Comparison of ENCODE assay signal across 9 cellular contexts in the genomic region with DNA sequence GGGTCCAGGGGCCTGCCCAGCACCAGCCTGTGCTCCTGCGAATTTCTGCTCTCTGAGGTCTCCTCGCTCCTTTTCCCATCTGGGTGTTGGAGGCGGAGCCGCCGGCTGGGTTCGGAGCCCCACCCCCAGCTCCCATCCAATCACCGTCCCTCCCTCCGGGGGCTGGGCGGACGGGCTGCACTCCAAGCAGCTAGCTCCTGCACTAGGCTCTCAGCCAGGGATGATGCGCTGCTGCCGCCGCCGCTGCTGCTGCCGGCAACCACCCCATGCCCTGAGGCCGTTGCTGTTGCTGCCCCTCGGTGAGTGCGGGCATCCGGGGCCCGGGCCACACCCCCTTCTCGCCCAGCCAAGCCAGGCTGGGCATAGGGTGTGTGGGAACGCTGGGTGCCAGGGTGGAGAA. TPM values are rescaled to one million over a fixed set of nuclear protein-coding genes. Genes with fewer than 3 reads are reported as not detected.
DNase-seq lines count a peak whose midpoint lies in the region; ATAC-seq lines count a peak whose summit lies in the region.
"Had no signal": no experiment of that assay in that cellular context is flagged by ENCODE, and none has a peak within 500 bp of the region (broad histone marks: within the 10 kb centered on the region; RNA-seq: fewer than 3 reads in every experiment).

A gene (plus strand): TSS at position 202 of the 400 bp plus-strand sequence. CDS start 19 bp downstream, at position 221.

- peaks cover 18% of the 10 kb centered on the region for H3K36me3 Mint-ChIP-seq in activated CD8-positive, alpha-beta memory T cell treated with anti-CD3 and anti-CD28 coated beads, Interleukin-2, amount 10 ng/mL, durations not matched to agents 7 days and 5 days

- intact Hi-C loops in sciatic nerve (cut with DNase I) = loop anchor here (5.0 kb wide), 1 partner anchor 43 kb away; no protein-coding TSS in a partner anchor

- CTCF ChIA-PET in activated CD8-positive, alpha-beta memory T cell treated with anti-CD3 and anti-CD28 coated beads, Interleukin-2, amount 10 ng/mL, durations not matched to agents 7 days and 5 days (lab: Charles Lee) = interaction anchor here (1.3 to 3.5 kb wide), 17 partner anchors 8 to 167 kb away, joined by 4 to 28 read pairs (median 12); a partner anchor contains a TSS

- peak within 1 kb of the TSS; percentile 46 for H3K27ac Mint-ChIP-seq in activated CD8-positive, alpha-beta memory T cell treated with anti-CD3 and anti-CD28 coated beads, Interleukin-2, amount 10 ng/mL, durations not matched to agents 7 days and 5 days
- H3K27ac Mint-ChIP-seq: B cell had no signal

- no peak for DNase-seq in activated CD8-positive, alpha-beta memory T cell treated with anti-CD3 and anti-CD28 coated beads, Interleukin-2, amount 10 ng/mL, durations not matched to agents 7 days and 5 days
- DNase-seq in activated CD8-positive, alpha-beta memory T cell treated with anti-CD3 and anti-CD28 coated beads, Interleukin-2, amount 50 U/mL, for 48 hours = no peak
- DNase-seq in astrocyte of the hippocampus (ENCODE audit: low read depth, low spot score) (peak; percentile 95), hypothalamus (lab: John Stamatoyannopoulos, UW) (peak; percentile 14 to 95 (median 83)), sciatic nerve (ENCODE audit: low spot score) (peak; percentile 94), GM19238 (ENCODE audit: insufficient read length, low spot score) (no peak), NCI-H524 treated with DMSO at 0.1 percent for 48 hours (lab: John Stamatoyannopoulos, UW) (no peak)
- no peak for DNase-seq in activated CD4-positive, alpha-beta T cell treated with anti-CD3 and anti-CD28 coated beads for 1 hour

- H3K4me1 Mint-ChIP-seq in activated CD8-positive, alpha-beta memory T cell treated with anti-CD3 and anti-CD28 coated beads, Interleukin-2, amount 10 ng/mL, durations not matched to agents 7 days and 5 days = no peaks in the 10 kb centered on the region
- H3K4me1 Mint-ChIP-seq: B cell had no signal

- no peaks in the 10 kb centered on the region for H3K9me3 Mint-ChIP-seq in activated CD8-positive, alpha-beta memory T cell treated with anti-CD3 and anti-CD28 coated beads, Interleukin-2, amount 10 ng/mL, durations not matched to agents 7 days and 5 days (ENCODE audit: low read depth)

- ATAC-seq in activated CD8-positive, alpha-beta memory T cell treated with anti-CD3 and anti-CD28 coated beads, Interleukin-2, amount 10 ng/mL, durations not matched to agents 7 days and 5 days = no peak
- peak; percentile 97 for ATAC-seq in sciatic nerve

- H3K27me3 Mint-ChIP-seq in activated CD8-positive, alpha-beta memory T cell treated with anti-CD3 and anti-CD28 coated beads, Interleukin-2, amount 10 ng/mL, durations not matched to agents 7 days and 5 days = no peaks in the 10 kb centered on the region
- H3K27me3 Mint-ChIP-seq: B cell had no signal

- no peak within 1 kb of the TSS for H3K4me3 Mint-ChIP-seq in activated CD8-positive, alpha-beta memory T cell treated with anti-CD3 and anti-CD28 coated beads, Interleukin-2, amount 10 ng/mL, durations not matched to agents 7 days and 5 days
- H3K4me3 Mint-ChIP-seq: B cell had no signal

RNA-seq across cellular contexts. Expression of the gene that starts here (rescaled TPM):
- under 1 TPM; 0.45 to 0.99 TPM for total RNA-seq in activated CD8-positive, alpha-beta memory T cell treated with anti-CD3 and anti-CD28 coated beads, Interleukin-2, amount 10 ng/mL, durations not matched to agents 7 days and 5 days
- 1.6 TPM for total RNA-seq in sciatic nerve

Comparison
In these comparisons a context has a peak if more than half of its experiments do, and no peak if none do; other contexts are left out.
1. DNase-seq: peak in astrocyte of the hippocampus (single experiment), hypothalamus (51 of 51) and sciatic nerve (single experiment); none in activated CD8-positive, alpha-beta memory T cell treated with anti-CD3 and anti-CD28 coated beads, Interleukin-2, amount 10 ng/mL, durations not matched to agents 7 days and 5 days (single experiment), activated CD8-positive, alpha-beta memory T cell treated with anti-CD3 and anti-CD28 coated beads, Interleukin-2, amount 50 U/mL, for 48 hours (single experiment), GM19238 (single experiment), NCI-H524 treated with DMSO at 0.1 percent for 48 hours (single experiment) and activated CD4-positive, alpha-beta T cell treated with anti-CD3 and anti-CD28 coated beads for 1 hour (single experiment).